ENCODE assay signal across 11 cellular contexts in genomic region chr17:50689956-50690886, GRCh38. TPM values are rescaled to one million over a fixed set of nuclear protein-coding genes. Genes with fewer than 3 reads are reported as not detected.
A peak's percentile ranks its signal among the peaks of the same experiment; 100 is the strongest.
DNase-seq lines count a peak whose midpoint lies in the region; TF ChIP-seq lines count a peak whose summit lies in the region.
"Had no signal": no experiment of that assay in that cellular context is flagged by ENCODE, and none has a peak within 500 bp of the region (broad histone marks: within the 10 kb centered on the region; RNA-seq: fewer than 3 reads in every experiment).

No MANE protein-coding gene starts in this region.

- H3K27me3 ChIP-seq in stomach: no peaks in the 10 kb centered on the region
- H3K27me3 ChIP-seq: MG63 had no signal

- intact Hi-C loops in stomach (cut with DNase I; ENCODE audit: low total_unique reads): no loop called here

- 48 to 59% (median 51%) methylated on average over 18 to 19 of the region's 19 CpGs for WGBS in stomach, 5 donors

- DNase-seq in NCI-H2171 treated with DMSO at 0.1 percent for 48 hours (lab: John Stamatoyannopoulos, UW) (peak; percentile 7), NCI-H2171 (lab: John Stamatoyannopoulos, UW) (no peak), amniotic epithelial cell (ENCODE audit: low read depth) (peak; percentile 50), islet precursor cell (peak; percentile 79), stomach (no peak), HT-29 (ENCODE audit: low spot score) (no peak), AG08395 (ENCODE audit: low spot score) (no peak)
- no peak for DNase-seq in stimulated activated naive CD4-positive, alpha-beta T cell treated with Interleukin-2 at 50 U/mL for 16 hours (lab: John Stamatoyannopoulos, UW)
- DNase-seq: activated CD4-positive, alpha-beta T cell treated with anti-CD3 and anti-CD28 coated beads, Interleukin-2, amount 50 U/mL, for 1 hour; activated naive CD8-positive, alpha-beta T cell treated with anti-CD3 and anti-CD28 coated beads, Interleukin-2, amount 10 ng/mL, durations not matched to agents 7 days and 5 days had no signal

- H3K9me3 ChIP-seq in stomach: no peaks in the 10 kb centered on the region
- H3K9me3 ChIP-seq: MG63 had no signal

- H3K36me3 ChIP-seq in stomach: peaks cover 0 to 23% (median 17%) of the 10 kb centered on the region in 4 donors

- H3K27ac ChIP-seq in stomach: peak overlapping the region; percentile 79 to 95 (median 86)

- no peak for TF ChIP-seq CTCF in stomach (IDR thresholded peaks at IDR 0.05)

- no peak overlapping the region for H3K4me3 ChIP-seq in stomach
- H3K4me3 ChIP-seq: MG63 had no signal

- TF ChIP-seq EP300 in stomach (IDR thresholded peaks at IDR 0.05): no peak

- no peak for TF ChIP-seq POLR2A in stomach (IDR thresholded peaks at IDR 0.05)

- H3K4me1 ChIP-seq in stomach: peaks cover 81 to 99% (median 93%) of the 10 kb centered on the region in 4 donors

RNA-seq across cellular contexts. Expression of gene ANKRD40, which starts 17.5 kb away (rescaled TPM):
- total RNA-seq in stomach: 10 to 100 TPM in 4 of 5 donors, 1 to 10 TPM in 1; 7.5 to 36.6 (median 23.2) TPM
- 10 to 100 TPM in 2 of 3 donors, 1 to 10 TPM in 1; 8.3 to 18.8 (median 16.0) TPM for polyA plus RNA-seq in stomach
- total RNA-seq in HT-29 (2014; rRNA removed; shearing (Covaris generic)): 14.0 and 14.2 TPM in 2 replicates

RNA-seq across cellular contexts. Expression of gene LUC7L3, which starts 29.2 kb away (rescaled TPM):
- 100 to 1,000 TPM; 170 to 429 (median 221) TPM for total RNA-seq in stomach
- polyA plus RNA-seq in stomach: 1,000 to 10,000 TPM in 1 of 3 donors, 100 to 1,000 TPM in 1, 10 to 100 TPM in 1; 63.4 to 1,211 (median 106) TPM
- total RNA-seq in HT-29 (2014; rRNA removed; shearing (Covaris generic)): 50.4 and 58.9 TPM in 2 replicates

RNA-seq across cellular contexts. Expression of gene ABCC3, which starts 55.5 kb away (rescaled TPM):
- 1,000 to 10,000 TPM in 1 of 5 donors, 100 to 1,000 TPM in 4; 139 to 1,043 (median 270) TPM for total RNA-seq in stomach
- polyA plus RNA-seq in stomach: 10 to 100 TPM; 13.6 to 46.4 (median 23.9) TPM
- total RNA-seq in HT-29 (2014; rRNA removed; shearing (Covaris generic)): 286 and 313 TPM in 2 replicates

Comparison
In these comparisons a context has a peak if more than half of its experiments do, and no peak if none do; other contexts are left out.
1. DNase-seq: peak in NCI-H2171 treated with DMSO at 0.1 percent for 48 hours (single experiment), amniotic epithelial cell (single experiment) and islet precursor cell (single experiment); none in NCI-H2171 (single experiment), stomach (single experiment), stimulated activated naive CD4-positive, alpha-beta T cell treated with Interleukin-2 at 50 U/mL for 16 hours (single experiment), HT-29 (single experiment) and AG08395 (single experiment).